ENCODE assay signal across 1 cellular context in the genomic region with DNA sequence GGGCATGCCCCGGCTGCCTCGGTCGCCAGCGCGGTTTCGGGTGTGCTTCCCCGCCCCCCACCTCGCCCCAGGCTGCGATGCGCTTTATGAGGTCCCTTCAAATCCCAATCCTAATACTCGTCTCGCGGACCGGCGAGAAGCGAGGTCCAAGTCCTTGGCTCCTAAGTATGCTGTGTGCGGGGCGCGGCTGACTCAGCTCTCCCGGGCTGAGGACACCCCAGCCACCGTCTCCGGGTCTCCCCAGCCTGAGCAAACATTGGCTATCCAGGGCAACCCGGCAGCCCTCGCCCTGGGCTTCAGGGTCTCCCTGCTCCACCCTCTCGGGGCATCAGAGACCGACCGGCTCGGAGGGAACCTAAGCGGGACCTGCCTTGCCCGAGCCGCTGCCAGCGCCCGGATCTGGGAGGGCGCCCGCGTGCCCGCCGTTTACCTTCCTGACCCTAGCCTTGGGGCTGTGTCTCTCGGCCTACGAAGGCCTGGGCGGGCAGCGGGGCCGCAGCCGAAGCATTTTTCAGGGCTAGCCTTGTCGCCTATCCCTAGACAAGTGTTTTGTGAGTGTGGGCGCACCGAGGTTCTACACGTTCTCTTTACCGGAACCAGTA.
TF ChIP-seq lines count a peak whose summit lies in the region.

No MANE protein-coding gene starts in this region.

TF ChIP-seq in WTC11, 78 proteins besides CTCF, POLR2A, EP300 and RAD21 (continued from another document):
- TF ChIP-seq PRDM15 (CRISPR knock-in tag; IDR thresholded peaks at IDR 0.05): no peak
- TF ChIP-seq EMX1 (CRISPR knock-in tag; IDR thresholded peaks at IDR 0.05): no peak
- no peak for TF ChIP-seq TP53 (CRISPR knock-in tag; IDR thresholded peaks at IDR 0.05)
